Comparison of ENCODE assay signal across 9 cellular contexts in the genomic region with DNA sequence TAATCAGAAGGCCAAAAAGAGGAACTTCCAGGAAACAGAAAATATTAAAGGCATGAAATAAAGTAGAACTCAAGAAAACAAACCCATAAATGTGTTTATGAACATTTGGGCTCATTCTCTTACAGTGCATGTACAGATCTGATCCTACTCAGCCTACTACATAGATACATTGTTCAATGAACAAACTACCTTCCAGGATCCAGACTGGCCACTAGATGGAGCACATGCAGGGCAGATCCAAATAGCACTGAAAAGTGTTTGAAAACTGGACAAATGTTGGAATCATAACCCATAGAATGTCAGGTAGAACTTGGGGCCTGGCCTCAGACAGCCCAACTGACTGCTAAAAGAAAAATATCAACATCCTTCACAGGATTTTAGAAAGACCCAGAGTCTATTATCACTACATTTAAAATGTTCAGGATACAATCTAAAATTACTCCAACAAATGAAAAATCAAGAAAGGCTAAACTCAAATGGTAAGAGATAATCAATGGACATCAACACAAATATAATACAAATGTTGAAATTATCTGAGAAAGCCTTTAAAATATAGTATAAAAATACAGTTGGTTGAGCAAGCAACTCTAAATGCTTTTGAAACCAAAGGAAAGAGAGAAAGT.
DNase-seq lines count a peak whose midpoint lies in the region; ATAC-seq, FAIRE-seq and TF ChIP-seq lines count a peak whose summit lies in the region.
"Had no signal": no experiment of that assay in that cellular context is flagged by ENCODE, and none has a peak within 500 bp of the region (broad histone marks: within the 10 kb centered on the region; RNA-seq: fewer than 3 reads in every experiment).

No MANE protein-coding gene starts in this region.

- H3K27me3 Mint-ChIP-seq in CD8-positive, alpha-beta memory T cell, result peaks cover 3 to 15% of the 10 kb centered on the region in 2 donors

- H3K9ac ChIP-seq in kidney (ENCODE audit: low read length in 2 of 2), result no peak overlapping the region

- H3K9me3 Mint-ChIP-seq in CD8-positive, alpha-beta memory T cell, result peaks cover 0 to 1% (median 0%) of the 10 kb centered on the region in 5 donors

- no peak overlapping the region for H3K4me3 ChIP-seq in AG04450 (ENCODE audit: low read depth, low read length)
- no peak overlapping the region for H3K4me3 ChIP-seq in kidney (ENCODE audit: low read length in 2 of 2)
- H3K4me3 ChIP-seq in CD8-positive, alpha-beta memory T cell (ENCODE audit: low read length), result no peak overlapping the region

- ATAC-seq in GM21423 (IDR thresholded peaks at IDR 0.05; ENCODE audit: unreplicated experiment) (no peak), HG03045 (IDR thresholded peaks at IDR 0.05; ENCODE audit: unreplicated experiment) (no peak)

- no peaks in the 10 kb centered on the region for H3K36me3 ChIP-seq in kidney (ENCODE audit: control insufficient read depth in 1 of 2, insufficient read depth in 2 of 2, low read length in 2 of 2)
- H3K36me3 ChIP-seq in CD8-positive, alpha-beta memory T cell (ENCODE audit: insufficient read depth, low read length), result no peaks in the 10 kb centered on the region

- H3K27ac Mint-ChIP-seq in CD8-positive, alpha-beta memory T cell, result no peak overlapping the region

- DNase-seq in AG04450 (ENCODE audit: low read depth, low spot score), result no peak
- peak; percentile 20 for DNase-seq in GM04504 (ENCODE audit: low read depth)
- DNase-seq in M059J (ENCODE audit: low read depth), result peak; percentile 44
- no peak for DNase-seq in kidney
- DNase-seq in CD8-positive, alpha-beta memory T cell, result no peak

- peak; percentile 71 for TF ChIP-seq CTCF in AG04450 (IDR thresholded peaks at IDR 0.05; ENCODE audit: low read depth, low read length)
- TF ChIP-seq CTCF in VCaP (conservative IDR thresholded peaks at IDR 0.05), result peak; percentile 83
- TF ChIP-seq CTCF in kidney (IDR thresholded peaks at IDR 0.05; ENCODE audit: borderline replicate concordance, extremely low read depth, insufficient read depth), result peak; percentile 63

- POLR2A ChIA-PET in AG04450 (lab: Yijun Ruan, JAX), result no interaction called here
- POLR2A ChIA-PET in CD8-positive, alpha-beta memory T cell (lab: Charles Lee), result no interaction called here

- CTCF ChIA-PET in AG04450 (lab: Charles Lee), result interaction anchor here (1.0 to 1.6 kb wide), 4 partner anchors 16 to 403 kb away, joined by 3 to 12 read pairs (median 5); no protein-coding TSS in a partner anchor
- CTCF ChIA-PET in CD8-positive, alpha-beta memory T cell (lab: Charles Lee), result no interaction called here

- peak; percentile 33 for FAIRE-seq in kidney (lab: Jason Lieb, UNC)

- no peaks in the 10 kb centered on the region for H3K4me1 ChIP-seq in kidney (ENCODE audit: control insufficient read depth in 1 of 2, insufficient read depth in 1 of 2, low read depth in 1 of 2, low read length in 2 of 2)
- no peaks in the 10 kb centered on the region for H3K4me1 ChIP-seq in CD8-positive, alpha-beta memory T cell (ENCODE audit: insufficient read depth, low read length)

- H3K9me3 ChIP-seq in AG04450 (ENCODE audit: control insufficient read depth, insufficient read depth, low read length), result no peaks in the 10 kb centered on the region
- no peaks in the 10 kb centered on the region for H3K9me3 ChIP-seq in kidney (ENCODE audit: control insufficient read depth in 1 of 2, low read length in 2 of 2)
- no peaks in the 10 kb centered on the region for H3K9me3 ChIP-seq in CD8-positive, alpha-beta memory T cell (ENCODE audit: low read length)

- H3K36me3 Mint-ChIP-seq in CD8-positive, alpha-beta memory T cell, result no peaks in the 10 kb centered on the region

- H3K27ac ChIP-seq in AG04450 (ENCODE audit: low read depth, low read length) (no peak overlapping the region), VCaP (no peak overlapping the region), kidney (ENCODE audit: low read depth in 2 of 2, low read length in 2 of 2) (no peak overlapping the region)
- no peak overlapping the region for H3K27ac ChIP-seq in CD8-positive, alpha-beta memory T cell (ENCODE audit: low read depth, low read length)
- H3K27ac ChIP-seq: epithelial cell of prostate had no signal

- no peaks in the 10 kb centered on the region for H3K27me3 ChIP-seq in AG04450 (ENCODE audit: control insufficient read depth, insufficient read depth, low read length)
- H3K27me3 ChIP-seq in CD8-positive, alpha-beta memory T cell (ENCODE audit: insufficient read depth, low read length, poor library complexity, severe bottlenecking), result no peaks in the 10 kb centered on the region

- H3K4me1 Mint-ChIP-seq in CD8-positive, alpha-beta memory T cell, result no peaks in the 10 kb centered on the region

- H3K4me3 Mint-ChIP-seq in CD8-positive, alpha-beta memory T cell, result no peak overlapping the region

- intact Hi-C loops in kidney (cut with DNase I), result no loop called here

Comparison
In these comparisons a context has a peak if more than half of its experiments do, and no peak if none do; other contexts are left out.
1. DNase-seq: peak in GM04504 (single experiment) and M059J (single experiment); none in AG04450 (single experiment), kidney (single experiment) and CD8-positive, alpha-beta memory T cell (0 of 5).
2. Peak in every context shown above with its lines, with median percentiles within 50 percentile points of each other: CTCF ChIP-seq.